Comparison of ENCODE assay signal across 8 cellular contexts in genomic region chr17:68458260-68459029, GRCh38. TPM values are rescaled to one million over a fixed set of nuclear protein-coding genes. Genes with fewer than 3 reads are reported as not detected.
DNase-seq lines count a peak whose midpoint lies in the region; ATAC-seq and TF ChIP-seq lines count a peak whose summit lies in the region.

No MANE protein-coding gene starts in this region.

- H3K9ac ChIP-seq in DND-41 (ENCODE audit: low read depth, low read length) = peak overlapping the region; percentile 25

- peak overlapping the region; percentile 20 to 60; a peak in 3 of 4 replicates for H3K4me3 ChIP-seq in DND-41 (ENCODE audit: low read depth in 1 of 2, low read length in 2 of 2)
- peak overlapping the region; percentile 69 for H3K4me3 ChIP-seq in MG63
- H3K4me3 ChIP-seq in ectodermal cell (ENCODE audit: insufficient read depth, low read depth, low read length) = peak overlapping the region; percentile 16
- peak overlapping the region; percentile 63 to 65 for H3K4me3 ChIP-seq in neutrophil (ENCODE audit: low read depth in 1 of 2, low read length in 1 of 2)

- DNase-seq in DND-41 (no peak), MG63 (no peak), left colon (no peak)

- peaks cover 62% of the 10 kb centered on the region for H3K4me1 ChIP-seq in DND-41 (ENCODE audit: insufficient read depth, low read length)
- peaks cover 18% of the 10 kb centered on the region for H3K4me1 ChIP-seq in ectodermal cell (ENCODE audit: control insufficient read depth, insufficient read depth, low read length)
- H3K4me1 ChIP-seq in neutrophil (ENCODE audit: control insufficient read depth in 1 of 2, insufficient read depth in 1 of 2, low read depth in 1 of 2, low read length in 1 of 2) = peaks cover 67 to 76% of the 10 kb centered on the region in 2 experiments

- TF ChIP-seq CTCF in DND-41 (IDR thresholded peaks at IDR 0.05; ENCODE audit: borderline replicate concordance, extremely low read depth, low read length, poor library complexity, severe bottlenecking) = no peak
- TF ChIP-seq CTCF in neutrophil (IDR thresholded peaks at IDR 0.05) = no peak

- 76 to 77% methylated on average over 10 to 11 of the region's 12 CpGs for whole genome bisulfite sequencing in ectodermal cell, 2 experiments

- no peaks in the 10 kb centered on the region for H4K20me1 ChIP-seq in DND-41 (ENCODE audit: insufficient read depth, low read length)

- H3K36me3 ChIP-seq in DND-41 (ENCODE audit: insufficient read depth, low read length) (no peaks in the 10 kb centered on the region), MG63 (no peaks in the 10 kb centered on the region), ectodermal cell (ENCODE audit: control insufficient read depth, insufficient read depth, low read length) (no peaks in the 10 kb centered on the region), neutrophil (no peaks in the 10 kb centered on the region)

- H3K4me2 ChIP-seq in DND-41 (ENCODE audit: insufficient read depth, low read length) = peak overlapping the region; percentile 92

- H3K27me3 ChIP-seq in DND-41 (ENCODE audit: insufficient read depth, low read length, poor library complexity) = no peaks in the 10 kb centered on the region
- no peaks in the 10 kb centered on the region; the same call in 1 of the 2 replicates for H3K27me3 ChIP-seq in MG63
- peaks cover 15% of the 10 kb centered on the region for H3K27me3 ChIP-seq in ectodermal cell (ENCODE audit: control insufficient read depth, insufficient read depth, low read length, poor library complexity, severe bottlenecking)
- H3K27me3 ChIP-seq in neutrophil = no peaks in the 10 kb centered on the region

- 0 out of 2 replicates have a peak overlapping the region, but pooled peaks have one; percentile 14 for H3K27ac ChIP-seq in DND-41 (ENCODE audit: low read length)
- no peak overlapping the region for H3K27ac ChIP-seq in ectodermal cell (ENCODE audit: insufficient read depth, low read depth, low read length, poor library complexity, severe bottlenecking)
- H3K27ac ChIP-seq in neutrophil = peak overlapping the region; percentile 92

- H3K79me2 ChIP-seq in DND-41 (ENCODE audit: insufficient read depth, low read length) = no peaks in the 10 kb centered on the region

- intact Hi-C loops in left colon (cut with DNase I, micrococcal nuclease) = no loop called here

- no peak for ATAC-seq in DND-41 (ENCODE audit: insufficient read depth, low read depth)
- ATAC-seq in left colon = no peak
- ATAC-seq in GM21825 (IDR thresholded peaks at IDR 0.05; ENCODE audit: unreplicated experiment) = no peak
- no peak for ATAC-seq in HG03135 (IDR thresholded peaks at IDR 0.05; ENCODE audit: unreplicated experiment)
- ATAC-seq in GM19395 (IDR thresholded peaks at IDR 0.05; ENCODE audit: unreplicated experiment) = no peak

- H2AFZ ChIP-seq in DND-41 (ENCODE audit: low read depth, low read length) = no peak overlapping the region

- H3K9me3 ChIP-seq in DND-41 (ENCODE audit: insufficient read depth, low read length, severe bottlenecking) (no peaks in the 10 kb centered on the region), MG63 (no peaks in the 10 kb centered on the region), ectodermal cell (ENCODE audit: control insufficient read depth, low read length) (no peaks in the 10 kb centered on the region), neutrophil (no peaks in the 10 kb centered on the region)

RNA-seq across cellular contexts. Expression of gene WIPI1, which starts 1.1 kb away (rescaled TPM):
- 10.4 and 29.6 TPM in 2 replicates for total RNA-seq in MG63 (2014; rRNA removed; shearing (Covaris generic); ENCODE audit: low replicate concordance)
- polyA plus RNA-seq in ectodermal cell (2013, experiment 1 of 4) = 16.4 TPM
- 16.0 TPM for polyA plus RNA-seq in ectodermal cell (2013, experiment 2 of 4)
- polyA plus RNA-seq in ectodermal cell (2013, experiment 3 of 4) = 12.1 TPM
- 15.2 TPM for polyA plus RNA-seq in ectodermal cell (2013, experiment 4 of 4)
- 10 to 100 TPM; 78.3 to 95.3 TPM for total RNA-seq in left colon

RNA-seq across cellular contexts. Expression of gene PRKAR1A, which starts 53.8 kb away (rescaled TPM):
- 185 and 279 TPM in 2 replicates for total RNA-seq in MG63 (2014; rRNA removed; shearing (Covaris generic); ENCODE audit: low replicate concordance)
- 128 TPM for polyA plus RNA-seq in ectodermal cell (2013, experiment 1 of 4)
- polyA plus RNA-seq in ectodermal cell (2013, experiment 2 of 4) = 121 TPM
- 84.7 TPM for polyA plus RNA-seq in ectodermal cell (2013, experiment 3 of 4)
- polyA plus RNA-seq in ectodermal cell (2013, experiment 4 of 4) = 95.1 TPM
- 100 to 1,000 TPM; 146 to 159 TPM for total RNA-seq in left colon

Comparison
In these comparisons a context has a peak if more than half of its experiments do, and no peak if none do; other contexts are left out.
1. H3K4me3 ChIP-seq: peak in every context shown above with its lines; median percentile 69 in MG63; 64 in neutrophil; 40 in DND-41; 16 in ectodermal cell.